29 cellular contexts compared by ENCODE assay signal in the genomic region with DNA sequence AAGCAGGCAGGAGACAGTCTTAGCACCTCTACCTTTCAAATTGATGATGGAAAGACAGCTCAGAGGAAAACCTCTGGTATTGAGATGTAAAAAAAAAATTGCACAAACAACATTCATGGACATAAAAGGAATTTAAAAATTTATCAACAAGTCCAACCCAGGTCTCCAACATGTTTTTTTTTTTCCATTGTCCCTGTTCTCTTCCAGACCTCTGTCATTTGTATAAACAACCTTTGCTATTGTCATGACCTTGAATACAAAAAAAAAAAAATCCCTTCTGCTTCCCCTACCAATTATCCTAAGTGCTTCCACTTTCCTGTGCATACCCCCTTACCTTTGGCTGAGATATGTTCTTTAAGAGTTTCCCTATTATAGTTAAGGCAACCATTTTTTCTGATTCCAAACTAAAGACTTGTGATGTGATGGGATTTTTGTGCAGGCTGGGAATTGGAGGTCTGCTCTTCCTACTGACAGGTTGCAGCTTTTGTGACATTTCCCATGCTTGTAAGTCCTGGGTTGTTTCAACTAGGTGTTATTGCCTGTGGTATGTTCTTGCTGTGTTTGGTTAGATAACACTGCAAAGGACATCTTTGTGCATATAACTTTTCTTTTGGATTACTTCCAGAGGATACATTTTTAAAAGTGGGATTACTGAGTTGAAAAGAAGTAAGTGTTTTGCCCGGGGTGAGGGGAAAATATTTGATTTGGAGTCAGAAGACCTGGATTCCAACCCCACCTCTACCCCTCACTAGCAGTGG.
DNase-seq lines count a peak whose midpoint lies in the region; ATAC-seq, FAIRE-seq and TF ChIP-seq lines count a peak whose summit lies in the region.
"Had no signal": no experiment of that assay in that cellular context is flagged by ENCODE, and none has a peak within 500 bp of the region (broad histone marks: within the 10 kb centered on the region; RNA-seq: fewer than 3 reads in every experiment).

No MANE protein-coding gene starts in this region.

- H3F3A ChIP-seq in SK-N-SH (replicated peaks; ENCODE audit: insufficient read depth) = no peaks in the 10 kb centered on the region
- H3F3A ChIP-seq in GM23338 (replicated peaks; ENCODE audit: low read depth) = no peaks in the 10 kb centered on the region

- H3K4me1 Mint-ChIP-seq in GM23338 = peaks cover 13% of the 10 kb centered on the region
- H3K4me1 Mint-ChIP-seq: CD14-positive monocyte; CD4-positive, alpha-beta memory T cell; CD4-positive, CD25-positive, alpha-beta regulatory T cell; CD8-positive, alpha-beta memory T cell had no signal

- WGBS in SK-N-SH (ENCODE audit: low lambda C conversion rate) = 87% methylated on average over 1 of the region's 1 CpG
- WGBS in HepG2 (ENCODE audit: low lambda C conversion rate) = 56% methylated on average over 1 of the region's 1 CpG
- 89% methylated on average over 1 of the region's 1 CpG for WGBS in right lobe of liver (ENCODE audit: insufficient coverage, low coverage, low lambda C conversion rate, missing lambda C conversion rate)

- H3K4me1 ChIP-seq in SK-N-SH (ENCODE audit: control insufficient read depth in 1 of 2, insufficient read depth in 2 of 2, low read depth in 1 of 2, low read length in 1 of 2) (peaks cover 0 to 11% of the 10 kb centered on the region in 2 experiments; a peak in 1 of 4 replicates), HepG2 (ENCODE audit: insufficient read depth, low read length) (peaks cover 21% of the 10 kb centered on the region), right lobe of liver (peaks cover 0 to 4% (median 0%) of the 10 kb centered on the region in 4 donors), endothelial cell of umbilical vein (ENCODE audit: control insufficient read depth, extremely low read depth, insufficient read depth, low read length) (peaks cover 26% of the 10 kb centered on the region), GM23338 (ENCODE audit: insufficient read depth) (no peaks in the 10 kb centered on the region)
- H3K4me1 ChIP-seq: BE2C, BLaER1 had no signal

- no peak for ATAC-seq in SK-N-SH treated with all-trans-retinoic acid at 6 μM for 48 hours
- ATAC-seq in HepG2 = no peak
- no peak for ATAC-seq in right lobe of liver
- ATAC-seq in GM23338 = no peak
- no peak for ATAC-seq in GM18870 (IDR thresholded peaks at IDR 0.05; ENCODE audit: unreplicated experiment)
- ATAC-seq: GM12878 had no signal

- H3K9me3 ChIP-seq in SK-N-SH (no peaks in the 10 kb centered on the region), HepG2 (ENCODE audit: low read length) (no peaks in the 10 kb centered on the region), right lobe of liver (no peaks in the 10 kb centered on the region), endothelial cell of umbilical vein (replicated peaks; ENCODE audit: control insufficient read depth, insufficient read depth, low read length) (no peaks in the 10 kb centered on the region)
- H3K9me3 ChIP-seq: BLaER1 had no signal

- BruUV-seq in HepG2 (replicated peaks; lab: Mats Ljungman, UMichigan) (no TSS peak), endothelial cell of umbilical vein (replicated peaks; lab: Mats Ljungman, UMichigan) (no TSS peak)

- peaks cover 7% of the 10 kb centered on the region for H3K27me3 Mint-ChIP-seq in GM23338 (ENCODE audit: insufficient read depth, low read depth, poor library complexity)

- H3K27ac Mint-ChIP-seq in GM23338 = no peak overlapping the region
- H3K27ac Mint-ChIP-seq: CD14-positive monocyte; CD4-positive, CD25-positive, alpha-beta regulatory T cell had no signal

- intact Hi-C loops in HepG2 (cut with micrococcal nuclease; ENCODE audit: unreplicated experiment) (no loop called here), right lobe of liver (cut with DNase I) (no loop called here), endothelial cell of umbilical vein (cut with micrococcal nuclease) (no loop called here)

- H3K4me2 ChIP-seq in SK-N-SH = no peak overlapping the region
- H3K4me2 ChIP-seq in HepG2 (ENCODE audit: low read depth, low read length) = no peak overlapping the region
- H3K4me2 ChIP-seq in endothelial cell of umbilical vein (ENCODE audit: insufficient read depth, low read length) = no peak overlapping the region
- no peak overlapping the region for H3K4me2 ChIP-seq in GM23338
- H3K4me2 ChIP-seq: BLaER1 had no signal

- H2AFZ ChIP-seq in SK-N-SH (ENCODE audit: low read depth) = no peak overlapping the region
- no peak overlapping the region for H2AFZ ChIP-seq in HepG2 (ENCODE audit: low read length)
- H2AFZ ChIP-seq in endothelial cell of umbilical vein (ENCODE audit: low read depth, low read length) = no peak overlapping the region
- no peak overlapping the region for H2AFZ ChIP-seq in GM23338

- H3K36me3 ChIP-seq in SK-N-SH (replicated peaks in 1 of 2; ENCODE audit: control insufficient read depth in 1 of 2, insufficient read depth in 2 of 2, low read length in 1 of 2) (peaks cover 0 to 3% of the 10 kb centered on the region in 2 experiments), HepG2 (replicated peaks in 1 of 2; ENCODE audit: control insufficient read depth in 1 of 2, insufficient read depth in 2 of 2, low read length in 2 of 2) (no peaks in the 10 kb centered on the region; a peak in 2 of 5 replicates), right lobe of liver (no peaks in the 10 kb centered on the region), endothelial cell of umbilical vein (ENCODE audit: control insufficient read depth in 2 of 2, extremely low read depth in 1 of 2, insufficient read depth in 2 of 2, low read length in 2 of 2) (no peaks in the 10 kb centered on the region), GM23338 (ENCODE audit: insufficient read depth) (peaks cover 6% of the 10 kb centered on the region)
- H3K36me3 ChIP-seq: BE2C, BLaER1 had no signal

- no peak overlapping the region for H3K4me3 Mint-ChIP-seq in GM23338
- H3K4me3 Mint-ChIP-seq: CD14-positive monocyte; CD4-positive, alpha-beta memory T cell; CD4-positive, CD25-positive, alpha-beta regulatory T cell had no signal

- H3K9me2 ChIP-seq in SK-N-SH (no peaks in the 10 kb centered on the region), GM23338 (ENCODE audit: insufficient read depth) (no peaks in the 10 kb centered on the region)

- TF ChIP-seq RAD21 in SK-N-SH (IDR thresholded peaks at IDR 0.05; ENCODE audit: low read length) = no peak
- TF ChIP-seq RAD21 in HepG2 (CRISPR knock-in tag; IDR thresholded peaks at IDR 0.05) = no peak

- FAIRE-seq in HepG2 (lab: Jason Lieb, UNC) (no peak), endothelial cell of umbilical vein (lab: Jason Lieb, UNC) (peak; percentile 8)
- FAIRE-seq: A204.1, GM12878, GM12892, GM18507, GM19239 had no signal

- CTCF ChIA-PET in SK-N-SH (lab: Yijun Ruan, JAX) = interaction anchor here (1.0 to 1.2 kb wide), 2 partner anchors 28 to 82 kb away, joined by 3 to 7 read pairs; no protein-coding TSS in a partner anchor
- CTCF ChIA-PET in HepG2 (lab: Yijun Ruan, JAX; ENCODE audit: low intra/inter-chr PET ratio, low total read pairs) = no interaction called here
- CTCF ChIA-PET in endothelial cell of umbilical vein (lab: Charles Lee) = no interaction called here

- no peak for TF ChIP-seq POLR2A in HepG2 (IDR thresholded peaks at IDR 0.05; ENCODE audit: insufficient read depth in 1 of 2, low read depth in 2 of 2, low read length in 2 of 2)
- TF ChIP-seq POLR2A in right lobe of liver (IDR thresholded peaks at IDR 0.05) = no peak
- TF ChIP-seq POLR2A in endothelial cell of umbilical vein (IDR thresholded peaks at IDR 0.05; ENCODE audit: low read depth, low read length) = no peak

- H3K9me1 ChIP-seq in endothelial cell of umbilical vein (replicated peaks; ENCODE audit: control insufficient read depth, extremely low read depth, insufficient read depth, low read length) = no peaks in the 10 kb centered on the region

- TF ChIP-seq CTCF in SK-N-SH (IDR thresholded peaks at IDR 0.05) = no peak
- TF ChIP-seq CTCF in HepG2 (CRISPR knock-in tag; IDR thresholded peaks at IDR 0.05) = no peak
- TF ChIP-seq CTCF in right lobe of liver (IDR thresholded peaks at IDR 0.05) = no peak
- no peak for TF ChIP-seq CTCF in endothelial cell of umbilical vein (IDR thresholded peaks at IDR 0.05; ENCODE audit: extremely low read depth in 1 of 2, insufficient read depth in 1 of 2, low read depth in 1 of 2, low read length in 2 of 2)
- no peak for TF ChIP-seq CTCF in GM23338 (conservative IDR thresholded peaks at IDR 0.05; ENCODE audit: low read depth in 2 of 2)

- no peaks in the 10 kb centered on the region for H3K27me3 ChIP-seq in SK-N-SH (ENCODE audit: insufficient read depth)
- no peaks in the 10 kb centered on the region for H3K27me3 ChIP-seq in HepG2 (ENCODE audit: control insufficient read depth in 1 of 2, insufficient read depth in 2 of 2, low read length in 2 of 2)
- no peaks in the 10 kb centered on the region for H3K27me3 ChIP-seq in right lobe of liver
- H3K27me3 ChIP-seq in endothelial cell of umbilical vein (ENCODE audit: control insufficient read depth in 2 of 2, insufficient read depth in 2 of 2, low read length in 2 of 2) = no peaks in the 10 kb centered on the region
- H3K27me3 ChIP-seq in GM23338 (ENCODE audit: insufficient read depth) = no peaks in the 10 kb centered on the region
- H3K27me3 ChIP-seq: BE2C, BLaER1 had no signal

- H4K20me1 ChIP-seq in SK-N-SH (ENCODE audit: insufficient read depth) (no peaks in the 10 kb centered on the region), HepG2 (ENCODE audit: insufficient read depth, low read length) (no peaks in the 10 kb centered on the region), endothelial cell of umbilical vein (replicated peaks; ENCODE audit: control insufficient read depth, extremely low read depth, insufficient read depth, low read length) (no peaks in the 10 kb centered on the region), GM23338 (replicated peaks; ENCODE audit: insufficient read depth) (no peaks in the 10 kb centered on the region)
- H4K20me1 ChIP-seq: BLaER1 had no signal

- DNase-seq in SK-N-SH = no peak
- no peak for DNase-seq in HepG2 (ENCODE audit: low spot score)
- DNase-seq in right lobe of liver = no peak
- no peak for DNase-seq in endothelial cell of umbilical vein (ENCODE audit: low read depth, low spot score)
- DNase-seq in GM23338 (ENCODE audit: low spot score) = no peak
- DNase-seq: 8988T; ACHN; BE2C; C1 segment of cervical spinal cord; CD4-positive, alpha-beta memory T cell; CD4-positive, CD25-positive, alpha-beta regulatory T cell; CD8-positive, alpha-beta memory T cell; COR-L47; DMS 273 treated with DMSO at 0.1 percent for 48 hours; DMS153; DMS53; DMS79; DND-41; EL; GDM1 had no signal

- H3K36me3 Mint-ChIP-seq in GM23338 (ENCODE audit: low read depth) = peaks cover 23% of the 10 kb centered on the region
- H3K36me3 Mint-ChIP-seq: CD14-positive monocyte; CD4-positive, alpha-beta memory T cell; CD4-positive, CD25-positive, alpha-beta regulatory T cell; CD8-positive, alpha-beta memory T cell had no signal

- dilution Hi-C loops in endothelial cell of umbilical vein (cut with MboI; ENCODE audit: extremely low pct_ligation_motif_present, low sequenced_read_pairs) = no loop called here

- no peaks in the 10 kb centered on the region for H3K79me2 ChIP-seq in SK-N-SH (ENCODE audit: insufficient read depth)
- H3K79me2 ChIP-seq in HepG2 (ENCODE audit: insufficient read depth, low read length) = no peaks in the 10 kb centered on the region
- H3K79me2 ChIP-seq in endothelial cell of umbilical vein (ENCODE audit: control insufficient read depth, insufficient read depth, low read length) = peaks cover 6% of the 10 kb centered on the region
- H3K79me2 ChIP-seq in GM23338 (replicated peaks; ENCODE audit: insufficient read depth) = no peaks in the 10 kb centered on the region; the same call in 1 of the 2 replicates

- in situ Hi-C loops in HepG2 (cut with HindIII; ENCODE audit: extremely low pct_ligation_motif_present, low pct_unique_long_range_greater_than_20kb) = no loop called here

- H3K27ac ChIP-seq in SK-N-SH (ENCODE audit: low read depth in 2 of 2, low read length in 1 of 2) = no peak overlapping the region
- no peak overlapping the region for H3K27ac ChIP-seq in HepG2 (ENCODE audit: extremely low read length, insufficient read depth, low read length)
- H3K27ac ChIP-seq in right lobe of liver = no peak overlapping the region
- no peak overlapping the region for H3K27ac ChIP-seq in endothelial cell of umbilical vein (ENCODE audit: insufficient read depth, low read depth, low read length)
- no peak overlapping the region for H3K27ac ChIP-seq in GM23338 (ENCODE audit: low read depth)
- H3K27ac ChIP-seq: BLaER1 had no signal

- POLR2A ChIA-PET in SK-N-SH (lab: Yijun Ruan, JAX) (no interaction called here), HepG2 (lab: Yijun Ruan, JAX) (no interaction called here), endothelial cell of umbilical vein (lab: Charles Lee) (no interaction called here)

- peaks cover 7% of the 10 kb centered on the region; the same call in 1 of the 3 replicates for H3K9me3 Mint-ChIP-seq in GM23338
- H3K9me3 Mint-ChIP-seq: CD4-positive, alpha-beta memory T cell; CD8-positive, alpha-beta memory T cell had no signal

- TF ChIP-seq EP300 in SK-N-SH (IDR thresholded peaks at IDR 0.05; ENCODE audit: borderline replicate concordance in 1 of 2, low read depth in 1 of 2, low read length in 1 of 2) = no peak
- no peak for TF ChIP-seq EP300 in HepG2 (IDR thresholded peaks at IDR 0.05; ENCODE audit: low read depth in 2 of 2, low read length in 2 of 2)
- TF ChIP-seq EP300 in HepG2 (CRISPR knock-in tag; IDR thresholded peaks at IDR 0.05; ENCODE audit: borderline replicate concordance) = no peak

- no peak overlapping the region for H3K9ac ChIP-seq in SK-N-SH
- no peak overlapping the region for H3K9ac ChIP-seq in HepG2 (ENCODE audit: insufficient read depth, low read depth, low read length)
- H3K9ac ChIP-seq in endothelial cell of umbilical vein (replicated peaks; ENCODE audit: extremely low read depth, insufficient read depth, low read length) = no peak overlapping the region
- H3K9ac ChIP-seq: BLaER1 had no signal

- H3K4me3 ChIP-seq in SK-N-SH (ENCODE audit: low read depth in 2 of 2, low read length in 1 of 2) (no peak overlapping the region), HepG2 (replicated peaks in 1 of 3; ENCODE audit: insufficient read depth in 1 of 3, low read depth in 2 of 3, low read length in 3 of 3) (no peak overlapping the region), right lobe of liver (no peak overlapping the region), endothelial cell of umbilical vein (replicated peaks in 1 of 3; ENCODE audit: insufficient read depth in 1 of 3, low read depth in 1 of 3, low read length in 3 of 3) (no peak overlapping the region), GM23338 (no peak overlapping the region)
- H3K4me3 ChIP-seq: BLaER1, GM12878 had no signal
